Comparison of ENCODE assay signal across 27 cellular contexts in genomic region chr1:97424209-97424608, GRCh38.
A peak's percentile ranks its signal among the peaks of the same experiment; 100 is the strongest.
DNase-seq lines count a peak whose midpoint lies in the region; ATAC-seq lines count a peak whose summit lies in the region.
"Had no signal": no experiment of that assay in that cellular context is flagged by ENCODE, and none has a peak within 500 bp of the region (broad histone marks: within the 10 kb centered on the region; RNA-seq: fewer than 3 reads in every experiment).

No MANE protein-coding gene starts in this region.

- H3K27ac Mint-ChIP-seq in activated naive CD8-positive, alpha-beta T cell treated with anti-CD3 and anti-CD28 coated beads, Interleukin-2, amount 50 U/mL, for 24 hours, result no peak overlapping the region
- H3K27ac Mint-ChIP-seq: activated T-cell treated with anti-CD3 and anti-CD28 coated beads, Interleukin-2, amount 50 U/mL, for 24 hours; CD4-positive, CD25-positive, alpha-beta regulatory T cell; H9; IgD-negative memory B cell; T-cell had no signal

- H3K4me3 Mint-ChIP-seq in activated naive CD8-positive, alpha-beta T cell treated with anti-CD3 and anti-CD28 coated beads, Interleukin-2, amount 50 U/mL, for 24 hours, result no peak overlapping the region
- H3K4me3 Mint-ChIP-seq: activated T-cell treated with anti-CD3 and anti-CD28 coated beads, Interleukin-2, amount 50 U/mL, for 24 hours; CD4-positive, CD25-positive, alpha-beta regulatory T cell; H9; IgD-negative memory B cell; T-cell had no signal

- no peaks in the 10 kb centered on the region for H3K27me3 Mint-ChIP-seq in activated naive CD8-positive, alpha-beta T cell treated with anti-CD3 and anti-CD28 coated beads, Interleukin-2, amount 50 U/mL, for 24 hours
- H3K27me3 Mint-ChIP-seq: activated T-cell treated with anti-CD3 and anti-CD28 coated beads, Interleukin-2, amount 50 U/mL, for 24 hours; CD4-positive, CD25-positive, alpha-beta regulatory T cell; IgD-negative memory B cell; T-cell had no signal

- H3K9me3 Mint-ChIP-seq in activated naive CD8-positive, alpha-beta T cell treated with anti-CD3 and anti-CD28 coated beads, Interleukin-2, amount 50 U/mL, for 24 hours, result no peaks in the 10 kb centered on the region
- H3K9me3 Mint-ChIP-seq: activated T-cell treated with anti-CD3 and anti-CD28 coated beads, Interleukin-2, amount 50 U/mL, for 24 hours; H9; IgD-negative memory B cell; T-cell had no signal

- ATAC-seq in GM19043 (IDR thresholded peaks at IDR 0.05; ENCODE audit: low read depth, unreplicated experiment), result peak; percentile 64
- peak; percentile 44 for ATAC-seq in GM21526 (IDR thresholded peaks at IDR 0.05; ENCODE audit: low FRiP score, unreplicated experiment)
- ATAC-seq in HG03108 (IDR thresholded peaks at IDR 0.05; ENCODE audit: unreplicated experiment), result peak; percentile 45
- ATAC-seq in activated naive CD8-positive, alpha-beta T cell treated with anti-CD3 and anti-CD28 coated beads, Interleukin-2, amount 50 U/mL, for 24 hours, result no peak
- ATAC-seq: heart right ventricle, left cardiac atrium, T-cell had no signal

- H3K36me3 Mint-ChIP-seq in activated naive CD8-positive, alpha-beta T cell treated with anti-CD3 and anti-CD28 coated beads, Interleukin-2, amount 50 U/mL, for 24 hours (ENCODE audit: low read depth), result peaks cover 3% of the 10 kb centered on the region
- H3K36me3 Mint-ChIP-seq: IgD-negative memory B cell had no signal

- DNase-seq in pons (ENCODE audit: low spot score), result peak; percentile 73
- DNase-seq in activated naive CD8-positive, alpha-beta T cell treated with anti-CD3 and anti-CD28 coated beads, Interleukin-2, amount 50 U/mL, for 24 hours, result no peak
- no peak for DNase-seq in activated naive CD4-positive, alpha-beta T cell (lab: John Stamatoyannopoulos, UW)
- no peak for DNase-seq in iPS-NIHi7 (ENCODE audit: extremely low spot score)
- DNase-seq: activated CD4-positive, CD25-positive, alpha-beta regulatory T cell treated with anti-CD3 and anti-CD28 coated beads, Interleukin-2, amount 50 U/mL, for 72 hours; activated naive CD4-positive, alpha-beta T cell treated with Interleukin-2 at 50 U/mL for 16 hours; activated T-cell treated with anti-CD3 and anti-CD28 coated beads, Interleukin-2, amount 50 U/mL, for 24 hours; brain microvascular endothelial cell; CD4-positive, CD25-positive, alpha-beta regulatory T cell; effector CD8-positive, alpha-beta T cell; EL; erythroblast; foreskin fibroblast; H9; heart right ventricle; left cardiac atrium; NCI-H1092 treated with DMSO at 0.1 percent for 48 hours; NCI-H1930; NCI-H226; SJCRH30; stimulated activated CD8-positive, alpha-beta memory T cell treated with anti-CD3 and anti-CD28 coated beads, Interleukin-4, amount 100 ng/mL, for 48 hours; T-cell; transverse colon had no signal

- H3K4me1 Mint-ChIP-seq in activated naive CD8-positive, alpha-beta T cell treated with anti-CD3 and anti-CD28 coated beads, Interleukin-2, amount 50 U/mL, for 24 hours, result peaks cover 4% of the 10 kb centered on the region
- H3K4me1 Mint-ChIP-seq: IgD-negative memory B cell, T-cell had no signal
